In the genomic region with DNA sequence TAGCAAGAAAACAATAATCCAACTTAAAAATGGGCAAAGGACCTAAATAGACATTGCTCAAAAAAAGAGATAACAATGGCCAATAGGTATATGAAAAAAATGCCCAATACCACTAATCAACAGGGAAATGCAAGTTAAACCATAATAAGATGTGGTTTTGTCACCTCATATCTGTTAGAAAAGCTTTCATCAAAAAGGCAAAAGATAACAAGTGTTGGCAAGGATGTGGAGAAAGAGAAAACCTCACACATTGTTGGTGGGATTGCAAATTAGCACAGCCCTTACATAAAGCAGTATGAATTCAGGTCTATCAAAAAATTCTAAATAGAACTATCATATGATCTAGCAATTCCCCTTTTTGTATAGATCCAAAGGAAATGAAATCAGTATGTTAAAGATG, we compare ENCODE assay signal across 25 cellular contexts.
"Had no signal": no experiment of that assay in that cellular context is flagged by ENCODE, and none has a peak within 500 bp of the region (broad histone marks: within the 10 kb centered on the region; RNA-seq: fewer than 3 reads in every experiment).

No MANE protein-coding gene starts in this region.

- H3K4me3 ChIP-seq: SJSA1, SK-N-MC had no signal

- H3K9me3 ChIP-seq: SJSA1 had no signal

- FAIRE-seq: HTR-8/SVneo, RCC 7860 had no signal

- H3K27ac ChIP-seq: HL-60, SJSA1, SK-N-MC had no signal

- H3K4me3 Mint-ChIP-seq: IgD-negative memory B cell had no signal

- H3K27ac Mint-ChIP-seq: IgD-negative memory B cell had no signal

- H3K27me3 ChIP-seq: SJSA1 had no signal

- H3K36me3 Mint-ChIP-seq: IgD-negative memory B cell had no signal

- H3K4me1 ChIP-seq: SJSA1 had no signal

- H3K4me1 Mint-ChIP-seq: IgD-negative memory B cell had no signal

- H3K36me3 ChIP-seq: SJSA1 had no signal

- DNase-seq: KBM-7, MV-4-11, NCI-H1092, NCI-H1105 treated with DMSO at 0.1 percent for 48 hours, NCI-H1417 treated with DMSO at 0.1 percent for 48 hours, NCI-H146, NCI-H1694 treated with DMSO at 0.1 percent for 48 hours, NCI-H1930, NCI-H2081, NCI-H2107, NCI-H226, NCI-H446, NCI-H510A, NCI-H524 treated with DMSO at 0.1 percent for 48 hours, NCI-H69, NCI-H774, Right ventricle myocardium superior, RPMI8226, SIG-M5 had no signal
